Comparison of ENCODE assay signal across 10 cellular contexts in genomic region chr12:88237954-88238353, GRCh38.
DNase-seq lines count a peak whose midpoint lies in the region; ATAC-seq and TF ChIP-seq lines count a peak whose summit lies in the region.
"Had no signal": no experiment of that assay in that cellular context is flagged by ENCODE, and none has a peak within 500 bp of the region (broad histone marks: within the 10 kb centered on the region; RNA-seq: fewer than 3 reads in every experiment).

No MANE protein-coding gene starts in this region.

- ATAC-seq in GM18505 (IDR thresholded peaks at IDR 0.05; ENCODE audit: unreplicated experiment), result peak; percentile 61
- ATAC-seq: naive thymus-derived CD8-positive, alpha-beta T cell had no signal

- no peak overlapping the region for H3K4me3 ChIP-seq in HFF-Myc (replicated peaks; ENCODE audit: low read depth, low read length)
- H3K4me3 ChIP-seq in fibroblast of the aortic adventitia (ENCODE audit: low read depth, low read length), result no peak overlapping the region

- TF ChIP-seq CTCF in HFF-Myc (IDR thresholded peaks at IDR 0.05; ENCODE audit: low read depth, low read length, missing control alignments) (no peak), fibroblast of the aortic adventitia (IDR thresholded peaks at IDR 0.05; ENCODE audit: insufficient read depth, low read length) (no peak)

- DNase-seq in HFF-Myc (ENCODE audit: extremely low read depth, low read depth), result peak; percentile 39
- peak; percentile 15 for DNase-seq in NCI-H460 (ENCODE audit: extremely low read depth, low read depth)
- peak; percentile 43 for DNase-seq in fibroblast of the aortic adventitia (ENCODE audit: low read depth)
- DNase-seq in NAMALWA (ENCODE audit: low spot score), result no peak
- no peak for DNase-seq in RPMI8226
- DNase-seq in hypothalamus (lab: John Stamatoyannopoulos, UW), result no peak
- no peak for DNase-seq in AG08396 (ENCODE audit: low spot score)
- DNase-seq: naive thymus-derived CD8-positive, alpha-beta T cell; NCI-H1105 had no signal

- no peak for TF ChIP-seq POLR2A in GM18505 (IDR thresholded peaks at IDR 0.05; ENCODE audit: borderline replicate concordance, extremely low read depth, insufficient read depth, insufficient read length)

Comparison
In these comparisons a context has a peak if more than half of its experiments do, and no peak if none do; other contexts are left out.
1. DNase-seq: peak in HFF-Myc (single experiment), NCI-H460 (single experiment) and fibroblast of the aortic adventitia (single experiment); none in NAMALWA (single experiment), RPMI8226 (single experiment), hypothalamus (0 of 51) and AG08396 (single experiment).